ENCODE assay signal across 16 cellular contexts in the genomic region with DNA sequence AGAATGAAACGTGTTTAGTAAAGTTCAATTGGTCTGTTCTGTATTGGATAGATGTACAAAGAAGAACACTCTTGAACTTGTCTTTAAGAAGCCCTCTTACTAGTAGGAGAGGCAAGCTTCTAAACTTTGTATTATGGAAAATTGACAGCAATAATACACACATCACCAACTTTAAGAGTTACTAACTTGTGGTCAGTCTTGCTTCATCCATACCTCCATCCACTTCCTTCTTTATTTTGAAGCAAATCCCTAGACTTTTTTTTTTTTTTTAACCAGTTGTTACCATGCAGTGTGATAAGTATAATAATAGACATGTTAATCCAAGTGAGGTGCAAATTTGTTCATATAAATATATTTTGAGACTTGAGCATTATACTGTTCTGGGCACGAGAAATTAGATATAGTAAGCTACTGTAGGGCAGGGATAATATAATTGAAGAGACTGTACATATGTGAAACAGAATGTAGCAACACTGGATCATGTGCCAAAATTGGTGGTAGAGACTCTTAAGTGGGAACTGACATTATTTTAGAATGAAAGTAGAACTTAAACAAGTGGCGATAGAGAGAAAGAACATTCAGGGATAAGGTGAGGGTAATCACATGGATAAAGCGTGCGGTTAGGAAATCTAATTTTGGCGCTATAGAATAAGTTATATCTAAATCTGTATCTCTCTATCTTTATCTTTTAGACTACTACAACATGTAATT. TPM values are rescaled to one million over a fixed set of nuclear protein-coding genes. Genes with fewer than 3 reads are reported as not detected.
A peak's percentile ranks its signal among the peaks of the same experiment; 100 is the strongest.
DNase-seq lines count a peak whose midpoint lies in the region; ATAC-seq, FAIRE-seq and TF ChIP-seq lines count a peak whose summit lies in the region.
"Had no signal": no experiment of that assay in that cellular context is flagged by ENCODE, and none has a peak within 500 bp of the region (broad histone marks: within the 10 kb centered on the region; RNA-seq: fewer than 3 reads in every experiment).

No MANE protein-coding gene starts in this region.

- H3K9me3 ChIP-seq in liver (ENCODE audit: control insufficient read depth in 4 of 4, low read length in 3 of 4): no peaks in the 10 kb centered on the region
- H3K9me3 ChIP-seq in HepG2 (ENCODE audit: low read length): no peaks in the 10 kb centered on the region
- no peaks in the 10 kb centered on the region for H3K9me3 ChIP-seq in upper lobe of right lung
- H3K9me3 ChIP-seq in PC-9 (ENCODE audit: insufficient read depth, low read depth): no peaks in the 10 kb centered on the region
- H3K9me3 ChIP-seq: MG63 had no signal

- H3K9ac ChIP-seq in liver (ENCODE audit: low read depth in 1 of 2, low read length in 2 of 2) (no peak overlapping the region), HepG2 (ENCODE audit: insufficient read depth, low read depth, low read length) (no peak overlapping the region)

- TF ChIP-seq CTCF in liver (IDR thresholded peaks at IDR 0.05; ENCODE audit: low read depth, low read length, missing input control): no peak
- no peak for TF ChIP-seq CTCF in HepG2 (CRISPR knock-in tag; IDR thresholded peaks at IDR 0.05)
- no peak for TF ChIP-seq CTCF in upper lobe of right lung (IDR thresholded peaks at IDR 0.05)
- TF ChIP-seq CTCF in PC-9 (conservative IDR thresholded peaks at IDR 0.05): no peak

- H4K20me1 ChIP-seq in HepG2 (ENCODE audit: insufficient read depth, low read length): no peaks in the 10 kb centered on the region
- no peaks in the 10 kb centered on the region for H4K20me1 ChIP-seq in PC-9 (ENCODE audit: insufficient read depth)

- H3K4me1 ChIP-seq in liver (ENCODE audit: control insufficient read depth in 4 of 4, insufficient read depth in 4 of 4, low read length in 3 of 4) (no peaks in the 10 kb centered on the region), HepG2 (ENCODE audit: insufficient read depth, low read length) (no peaks in the 10 kb centered on the region), upper lobe of right lung (peaks cover 16% of the 10 kb centered on the region), PC-9 (replicated peaks; ENCODE audit: insufficient read depth) (peaks cover 12% of the 10 kb centered on the region)

- H3K36me3 ChIP-seq in liver (ENCODE audit: control insufficient read depth in 4 of 4, insufficient read depth in 3 of 4, low read depth in 1 of 4, low read length in 3 of 4) (no peaks in the 10 kb centered on the region), HepG2 (replicated peaks in 1 of 2; ENCODE audit: control insufficient read depth in 1 of 2, insufficient read depth in 2 of 2, low read length in 2 of 2) (no peaks in the 10 kb centered on the region), upper lobe of right lung (no peaks in the 10 kb centered on the region), PC-9 (ENCODE audit: low read depth) (no peaks in the 10 kb centered on the region)
- H3K36me3 ChIP-seq: MG63 had no signal

- H3K79me2 ChIP-seq in HepG2 (ENCODE audit: insufficient read depth, low read length): no peaks in the 10 kb centered on the region
- H3K79me2 ChIP-seq in PC-9 (ENCODE audit: low read depth): peaks cover 97% of the 10 kb centered on the region

- no peak for TF ChIP-seq POLR2A in HepG2 (IDR thresholded peaks at IDR 0.05; ENCODE audit: insufficient read depth in 1 of 2, low read depth in 2 of 2, low read length in 2 of 2)

- H2AFZ ChIP-seq in HepG2 (ENCODE audit: low read length): no peak overlapping the region
- H2AFZ ChIP-seq in PC-9: no peak overlapping the region

- DNase-seq in HepG2 (ENCODE audit: low spot score) (no peak), SIG-M5 (lab: John Stamatoyannopoulos, UW) (peak; percentile 78), left ventricle myocardium superior (no peak), upper lobe of right lung (no peak), NAMALWA (ENCODE audit: low spot score) (no peak), PC-9 (no peak), amniotic stem cell (lab: John Stamatoyannopoulos, UW) (no peak)
- DNase-seq: activated CD4-positive, alpha-beta T cell treated with anti-CD3 and anti-CD28 coated beads for 1 hour; activated CD8-positive, alpha-beta memory T cell treated with anti-CD3 and anti-CD28 coated beads, Interleukin-2, amount 10 ng/mL, durations not matched to agents 7 days and 5 days; activated gamma-delta T cell treated with Interleukin-2 at 50 U/mL for 16 hours; aorta; EL; GOT3; MG63 had no signal

- POLR2A ChIA-PET in HepG2 (lab: Yijun Ruan, JAX): no interaction called here
- POLR2A ChIA-PET in PC-9 (lab: Charles Lee; ENCODE audit: unreplicated experiment): no interaction called here

- no peak for FAIRE-seq in HepG2 (lab: Jason Lieb, UNC)
- FAIRE-seq: HTR-8/SVneo had no signal

- WGBS in liver: 83% methylated on average over 6 of the region's 6 CpGs
- WGBS in HepG2 (ENCODE audit: low lambda C conversion rate): 47% methylated on average over 6 of the region's 6 CpGs

- TF ChIP-seq RAD21 in liver (IDR thresholded peaks at IDR 0.05): no peak
- TF ChIP-seq RAD21 in HepG2 (CRISPR knock-in tag; IDR thresholded peaks at IDR 0.05): no peak

- BruUV-seq in HepG2 (replicated peaks; lab: Mats Ljungman, UMichigan) (no TSS peak), PC-9 (replicated peaks; lab: Mats Ljungman, UMichigan) (no TSS peak)

- CTCF ChIA-PET in HepG2 (lab: Yijun Ruan, JAX; ENCODE audit: low intra/inter-chr PET ratio, low total read pairs): no interaction called here
- CTCF ChIA-PET in PC-9 (lab: Charles Lee): no interaction called here

- intact Hi-C loops in HepG2 (cut with micrococcal nuclease; ENCODE audit: unreplicated experiment): no loop called here
- intact Hi-C loops in left ventricle myocardium superior (cut with micrococcal nuclease): no loop called here
- intact Hi-C loops in upper lobe of right lung (cut with DNase I): no loop called here
- intact Hi-C loops in PC-9 (cut with micrococcal nuclease; ENCODE audit: unreplicated experiment): no loop called here

- H3K4me3 ChIP-seq in liver (ENCODE audit: low read depth in 1 of 3, low read length in 3 of 3) (no peak overlapping the region), HepG2 (replicated peaks in 1 of 3; ENCODE audit: insufficient read depth in 1 of 3, low read depth in 2 of 3, low read length in 3 of 3) (no peak overlapping the region), upper lobe of right lung (no peak overlapping the region), PC-9 (no peak overlapping the region)
- H3K4me3 ChIP-seq: MG63 had no signal

- no peak for TF ChIP-seq EP300 in HepG2 (IDR thresholded peaks at IDR 0.05; ENCODE audit: low read depth in 2 of 2, low read length in 2 of 2)
- no peak for TF ChIP-seq EP300 in HepG2 (CRISPR knock-in tag; IDR thresholded peaks at IDR 0.05; ENCODE audit: borderline replicate concordance)

- ATAC-seq in HepG2 (no peak), left ventricle myocardium superior (peak; percentile 34), upper lobe of right lung (peak; percentile 61)
- ATAC-seq: activated CD8-positive, alpha-beta memory T cell treated with anti-CD3 and anti-CD28 coated beads, Interleukin-2, amount 10 ng/mL, durations not matched to agents 7 days and 5 days had no signal

- no peak overlapping the region for H3K4me2 ChIP-seq in HepG2 (ENCODE audit: low read depth, low read length)
- H3K4me2 ChIP-seq in PC-9: no peak overlapping the region

- in situ Hi-C loops in HepG2 (cut with HindIII; ENCODE audit: extremely low pct_ligation_motif_present, low pct_unique_long_range_greater_than_20kb): no loop called here

- H3K27ac ChIP-seq in liver (ENCODE audit: low read depth in 1 of 2, low read length in 2 of 2) (peak overlapping the region; percentile 7 to 11), HepG2 (ENCODE audit: extremely low read length, insufficient read depth, low read length) (no peak overlapping the region), upper lobe of right lung (no peak overlapping the region), PC-9 (no peak overlapping the region)

- H3K9me2 ChIP-seq in PC-9 (ENCODE audit: insufficient read depth): no peaks in the 10 kb centered on the region

- peaks cover 0 to 3% (median 1%) of the 10 kb centered on the region in 4 donors for H3K27me3 ChIP-seq in liver (ENCODE audit: control insufficient read depth in 4 of 4, insufficient read depth in 4 of 4, low read length in 3 of 4)
- H3K27me3 ChIP-seq in HepG2 (ENCODE audit: control insufficient read depth in 1 of 2, insufficient read depth in 2 of 2, low read length in 2 of 2): no peaks in the 10 kb centered on the region
- H3K27me3 ChIP-seq in upper lobe of right lung: no peaks in the 10 kb centered on the region
- no peaks in the 10 kb centered on the region for H3K27me3 ChIP-seq in PC-9 (ENCODE audit: insufficient read depth, low read depth)
- H3K27me3 ChIP-seq: MG63 had no signal

- no peaks in the 10 kb centered on the region for H3F3A ChIP-seq in PC-9 (ENCODE audit: insufficient read depth, low read depth)

TF ChIP-seq in HepG2, 621 proteins besides CTCF, POLR2A, EP300 and RAD21 (continues in another document):
- TF ChIP-seq SRSF1 (optimal IDR thresholded peaks at IDR 0.05; ENCODE audit: low read depth, low read length) (no peak), TAF1 (CRISPR knock-in tag; IDR thresholded peaks at IDR 0.05) (no peak)

RNA-seq across cellular contexts. Expression of a gene that starts 6.5 kb away (rescaled TPM):
- total RNA-seq in liver (10 to 100 TPM in 1 of 2 donors, 1 to 10 TPM in 1; 8.7 to 29.6 TPM), HepG2 (2016; rRNA removed; fragmentation: Illumina TruSeq; extraction: Trizol) (0.95 and 1.1 TPM in 2 replicates), left ventricle myocardium superior (37.0 TPM), upper lobe of right lung (59.7 TPM), PC-9 (2021) (34.1 and 34.4 TPM in 2 replicates)
- polyA plus RNA-seq in liver (1 to 10 TPM; 1.7 to 2.2 TPM), HepG2 (2011; rRNA removed) (0.40 and 0.63 TPM in 2 replicates)
- 0.40 TPM in 1 of 2 replicates, not detected in the other for total RNA-seq in HepG2 (2016; cell fraction: cytosol; rRNA removed; fragmentation: Illumina TruSeq; extraction: Trizol; ENCODE audit: low read depth)
- total RNA-seq in HepG2 (2016; cell fraction: insoluble cytoplasmic fraction; rRNA removed; fragmentation: Illumina TruSeq; extraction: Trizol): 1.1 and 1.3 TPM in 2 replicates
- total RNA-seq in HepG2 (2016; cell fraction: membrane; rRNA removed; fragmentation: Illumina TruSeq; extraction: Trizol): 0.43 and 0.65 TPM in 2 replicates
- total RNA-seq in HepG2 (2016; cell fraction: nucleus; rRNA removed; fragmentation: Illumina TruSeq; extraction: Trizol): 1.2 and 1.3 TPM in 2 replicates
- 0.13 and 0.27 TPM in 2 replicates for polyA plus RNA-seq in HepG2 (2011; cell fraction: cytosol; rRNA removed)
- 0.48 and 0.69 TPM in 2 replicates for polyA plus RNA-seq in HepG2 (2011; cell fraction: nucleus; rRNA removed)
- 0.20 and 0.21 TPM in 2 replicates for polyA plus RNA-seq in HepG2 (2012)
- 0.03 TPM in 1 of 2 replicates, not detected in the other for polyA plus RNA-seq in HepG2 (2016; cell fraction: cytosol; fragmentation: Illumina TruSeq; extraction: Trizol; ENCODE audit: low read depth)
- polyA plus RNA-seq in HepG2 (2016; cell fraction: insoluble cytoplasmic fraction; fragmentation: Illumina TruSeq; extraction: Trizol; ENCODE audit: low read depth): 0.40 and 0.85 TPM in 2 replicates
- polyA plus RNA-seq in HepG2 (2016; cell fraction: membrane; fragmentation: Illumina TruSeq; extraction: Trizol; ENCODE audit: low read depth): 0.15 and 0.22 TPM in 2 replicates
- polyA plus RNA-seq in HepG2 (2016; cell fraction: nucleus; fragmentation: Illumina TruSeq; extraction: Trizol; ENCODE audit: insufficient read depth, low read depth): 1.0 and 2.6 TPM in 2 replicates
- polyA minus RNA-seq in HepG2 (2011; rRNA and poly(A)+ RNA removed; ENCODE audit: low replicate concordance): 0.22 and 38.6 TPM in 2 replicates
- 0.59 and 1.5 TPM in 2 replicates for polyA minus RNA-seq in HepG2 (2011; cell fraction: cytosol; rRNA and poly(A)+ RNA removed)
- polyA minus RNA-seq in HepG2 (2011; cell fraction: nucleus; rRNA and poly(A)+ RNA removed): 0.90 and 1.5 TPM in 2 replicates

Comparison
In these comparisons a context has a peak if more than half of its experiments do, and no peak if none do; other contexts are left out.
1. H3K27ac ChIP-seq: peak in liver (2 of 2); none in HepG2 (single experiment), upper lobe of right lung (single experiment) and PC-9 (single experiment).
2. RNA of a gene that starts 6.5 kb away (total RNA-seq): 59.7 TPM in upper lobe of right lung (single experiment), 37.0 TPM in left ventricle myocardium superior (single experiment), 34.1 to 34.4 TPM in PC-9 and 8.7 to 29.6 TPM in liver; 0.40 to 1.3 TPM in HepG2; every median in the first group is over 4 times any median in the second.